In genomic region chr10:89590326-89590725, GRCh38 we compare ENCODE assay signal across 1 cellular context.
A peak's percentile ranks its signal among the peaks of the same experiment; 100 is the strongest.
TF ChIP-seq lines count a peak whose summit lies in the region.

No MANE protein-coding gene starts in this region.

TF ChIP-seq in K562, 482 proteins besides CTCF, POLR2A, EP300 and RAD21 (continued from another document):
- TF ChIP-seq MTA3 (IDR thresholded peaks at IDR 0.05; ENCODE audit: borderline replicate concordance) (no peak), GATA2 (CRISPR knock-in tag; IDR thresholded peaks at IDR 0.05) (no peak), MAFK (IDR thresholded peaks at IDR 0.05; ENCODE audit: low read length) (peak; percentile 84), TARDBP (IDR thresholded peaks at IDR 0.05) (no peak), EZH2 (IDR thresholded peaks at IDR 0.05; ENCODE audit: borderline replicate concordance, low read depth, low read length) (no peak), ZNF316 (IDR thresholded peaks at IDR 0.05) (peak; percentile 85), NFE2 (IDR thresholded peaks at IDR 0.05; ENCODE audit: low read depth) (peak; percentile 12; the same call in 1 of the 2 replicates), TFAM (CRISPR knock-in tag; conservative IDR thresholded peaks at IDR 0.05) (no peak)
- TF ChIP-seq, protein P1, sequence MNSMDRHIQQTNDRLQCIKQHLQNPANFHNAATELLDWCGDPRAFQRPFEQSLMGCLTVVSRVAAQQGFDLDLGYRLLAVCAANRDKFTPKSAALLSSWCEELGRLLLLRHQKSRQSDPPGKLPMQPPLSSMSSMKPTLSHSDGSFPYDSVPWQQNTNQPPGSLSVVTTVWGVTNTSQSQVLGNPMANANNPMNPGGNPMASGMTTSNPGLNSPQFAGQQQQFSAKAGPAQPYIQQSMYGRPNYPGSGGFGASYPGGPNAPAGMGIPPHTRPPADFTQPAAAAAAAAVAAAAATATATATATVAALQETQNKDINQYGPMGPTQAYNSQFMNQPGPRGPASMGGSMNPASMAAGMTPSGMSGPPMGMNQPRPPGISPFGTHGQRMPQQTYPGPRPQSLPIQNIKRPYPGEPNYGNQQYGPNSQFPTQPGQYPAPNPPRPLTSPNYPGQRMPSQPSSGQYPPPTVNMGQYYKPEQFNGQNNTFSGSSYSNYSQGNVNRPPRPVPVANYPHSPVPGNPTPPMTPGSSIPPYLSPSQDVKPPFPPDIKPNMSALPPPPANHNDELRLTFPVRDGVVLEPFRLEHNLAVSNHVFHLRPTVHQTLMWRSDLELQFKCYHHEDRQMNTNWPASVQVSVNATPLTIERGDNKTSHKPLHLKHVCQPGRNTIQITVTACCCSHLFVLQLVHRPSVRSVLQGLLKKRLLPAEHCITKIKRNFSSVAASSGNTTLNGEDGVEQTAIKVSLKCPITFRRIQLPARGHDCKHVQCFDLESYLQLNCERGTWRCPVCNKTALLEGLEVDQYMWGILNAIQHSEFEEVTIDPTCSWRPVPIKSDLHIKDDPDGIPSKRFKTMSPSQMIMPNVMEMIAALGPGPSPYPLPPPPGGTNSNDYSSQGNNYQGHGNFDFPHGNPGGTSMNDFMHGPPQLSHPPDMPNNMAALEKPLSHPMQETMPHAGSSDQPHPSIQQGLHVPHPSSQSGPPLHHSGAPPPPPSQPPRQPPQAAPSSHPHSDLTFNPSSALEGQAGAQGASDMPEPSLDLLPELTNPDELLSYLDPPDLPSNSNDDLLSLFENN (IDR thresholded peaks at IDR 0.05; ENCODE audit: low read depth in 2 of 2, low read length in 2 of 2): no peak
